ENCODE assay signal across 18 cellular contexts in the genomic region with DNA sequence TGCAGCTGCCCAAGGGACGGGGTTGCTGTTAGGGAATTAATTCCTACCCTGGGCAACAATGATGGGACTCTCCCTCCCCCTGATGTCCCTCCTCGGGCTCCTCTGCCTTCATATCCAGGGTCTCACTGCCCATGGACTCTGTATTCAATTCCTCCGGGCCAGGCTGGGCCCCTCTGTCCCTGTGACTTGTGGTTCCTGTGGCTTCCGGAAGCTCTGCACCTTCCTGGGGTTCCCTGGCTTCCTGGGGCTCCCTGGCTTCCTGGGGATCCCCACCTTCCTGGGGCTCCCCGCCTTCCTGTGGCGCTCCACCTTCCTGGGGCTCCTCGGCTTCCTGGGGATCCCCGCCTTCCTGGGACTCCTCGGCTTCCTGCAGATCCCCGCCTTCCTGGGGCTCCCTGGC. TPM values are rescaled to one million over a fixed set of nuclear protein-coding genes. Genes with fewer than 3 reads are reported as not detected.
DNase-seq lines count a peak whose midpoint lies in the region; ATAC-seq and TF ChIP-seq lines count a peak whose summit lies in the region.
"Had no signal": no experiment of that assay in that cellular context is flagged by ENCODE, and none has a peak within 500 bp of the region (broad histone marks: within the 10 kb centered on the region; RNA-seq: fewer than 3 reads in every experiment).

No MANE protein-coding gene starts in this region.

- peaks cover 38% of the 10 kb centered on the region for H3K36me3 ChIP-seq in right atrium auricular region
- no peaks in the 10 kb centered on the region for H3K36me3 ChIP-seq in brain microvascular endothelial cell (replicated peaks)

- peak overlapping the region; percentile 93 to 98 for H3K27ac ChIP-seq in right atrium auricular region
- no peak overlapping the region for H3K27ac ChIP-seq in brain microvascular endothelial cell

- H3K4me1 Mint-ChIP-seq in activated naive CD4-positive, alpha-beta T cell treated with anti-CD3 and anti-CD28 coated beads for 36 hours (ENCODE audit: low read depth) = peaks cover 7% of the 10 kb centered on the region
- peaks cover 16% of the 10 kb centered on the region for H3K4me1 Mint-ChIP-seq in stimulated activated naive CD8-positive, alpha-beta T cell treated with anti-CD3 and anti-CD28 coated beads, Interleukin-15, amount 100 ng/mL, for 72 hours
- H3K4me1 Mint-ChIP-seq: GM23338 had no signal

- H3K4me1 ChIP-seq in right atrium auricular region = peaks cover 0 to 62% of the 10 kb centered on the region in 2 donors
- H3K4me1 ChIP-seq: Caco-2 had no signal

- H3K27ac Mint-ChIP-seq in activated naive CD4-positive, alpha-beta T cell treated with anti-CD3 and anti-CD28 coated beads for 36 hours = no peak overlapping the region
- peak overlapping the region in 1 of 2 donors; percentile 30 for H3K27ac Mint-ChIP-seq in stimulated activated naive CD8-positive, alpha-beta T cell treated with anti-CD3 and anti-CD28 coated beads, Interleukin-15, amount 100 ng/mL, for 72 hours
- H3K27ac Mint-ChIP-seq: GM23338 had no signal

- in situ Hi-C loops in brain microvascular endothelial cell (cut with HindIII; ENCODE audit: low pct_ligation_motif_present, low sequenced_read_pairs) = no loop called here

- H3K36me3 Mint-ChIP-seq in activated naive CD4-positive, alpha-beta T cell treated with anti-CD3 and anti-CD28 coated beads for 36 hours (ENCODE audit: low read depth) = no peaks in the 10 kb centered on the region

- no peak overlapping the region for H3K4me3 ChIP-seq in right atrium auricular region
- H3K4me3 ChIP-seq in brain microvascular endothelial cell (ENCODE audit: low read depth, low read length) = no peak overlapping the region
- H3K4me3 ChIP-seq: GM23338 had no signal

- H3K9me3 ChIP-seq in right atrium auricular region = no peaks in the 10 kb centered on the region
- H3K9me3 ChIP-seq: Caco-2 had no signal

- intact Hi-C loops in activated naive CD4-positive, alpha-beta T cell treated with anti-CD3 and anti-CD28 coated beads for 36 hours (cut with micrococcal nuclease) = no loop called here

- ATAC-seq in stimulated activated naive CD8-positive, alpha-beta T cell treated with anti-CD3 and anti-CD28 coated beads, Interleukin-15, amount 100 ng/mL, for 72 hours = no peak
- ATAC-seq in stimulated activated naive CD8-positive, alpha-beta T cell treated with anti-CD3 and anti-CD28 coated beads, Interleukin-15, Interleukin-2, amounts not matched to agents 100 U/mL and 50 U/mL, for 24 hours = no peak
- ATAC-seq: GM23338, HCT116, PC-3 had no signal

- CTCF ChIA-PET in activated naive CD4-positive, alpha-beta T cell treated with anti-CD3 and anti-CD28 coated beads for 36 hours (lab: Charles Lee) = no interaction called here

- peak; percentile 20 for DNase-seq in activated naive CD4-positive, alpha-beta T cell treated with anti-CD3 and anti-CD28 coated beads for 36 hours
- DNase-seq in activated naive CD4-positive, alpha-beta T cell treated with Interleukin-2 at 50 U/mL for 16 hours = no peak
- no peak for DNase-seq in stimulated activated naive CD8-positive, alpha-beta T cell treated with anti-CD3 and anti-CD28 coated beads, Interleukin-15, amount 100 ng/mL, for 72 hours
- no peak for DNase-seq in stimulated activated naive CD8-positive, alpha-beta T cell treated with anti-CD3 and anti-CD28 coated beads, Interleukin-15, Interleukin-2, amounts not matched to agents 100 U/mL and 50 U/mL, for 24 hours
- no peak for DNase-seq in right atrium auricular region (ENCODE audit: low spot score)
- DNase-seq in NCI-H1105 treated with DMSO at 0.1 percent for 48 hours (lab: John Stamatoyannopoulos, UW) = no peak
- DNase-seq in DMS 273 (lab: John Stamatoyannopoulos, UW; ENCODE audit: unreplicated experiment) = no peak
- no peak for DNase-seq in brain microvascular endothelial cell
- DNase-seq: C1 segment of cervical spinal cord, Caco-2, NCI-H1436 treated with DMSO at 0.1 percent for 48 hours, NCI-H2081, NCI-H510A, NCI-H774, PC-3 had no signal

- H3K9me3 Mint-ChIP-seq in activated naive CD4-positive, alpha-beta T cell treated with anti-CD3 and anti-CD28 coated beads for 36 hours = no peaks in the 10 kb centered on the region
- H3K9me3 Mint-ChIP-seq in stimulated activated naive CD8-positive, alpha-beta T cell treated with anti-CD3 and anti-CD28 coated beads, Interleukin-15, amount 100 ng/mL, for 72 hours = no peaks in the 10 kb centered on the region
- H3K9me3 Mint-ChIP-seq: GM23338 had no signal

- no peaks in the 10 kb centered on the region for H3K27me3 Mint-ChIP-seq in activated naive CD4-positive, alpha-beta T cell treated with anti-CD3 and anti-CD28 coated beads for 36 hours (ENCODE audit: low read depth)
- peaks cover 28% of the 10 kb centered on the region for H3K27me3 Mint-ChIP-seq in stimulated activated naive CD8-positive, alpha-beta T cell treated with anti-CD3 and anti-CD28 coated beads, Interleukin-15, amount 100 ng/mL, for 72 hours

- no peaks in the 10 kb centered on the region for H3K27me3 ChIP-seq in right atrium auricular region
- H3K27me3 ChIP-seq in brain microvascular endothelial cell (replicated peaks) = no peaks in the 10 kb centered on the region

- TF ChIP-seq CTCF in right atrium auricular region (IDR thresholded peaks at IDR 0.05) = no peak
- no peak for TF ChIP-seq CTCF in brain microvascular endothelial cell (IDR thresholded peaks at IDR 0.05; ENCODE audit: low read depth, low read length, missing control alignments)

- H3K4me3 Mint-ChIP-seq in activated naive CD4-positive, alpha-beta T cell treated with anti-CD3 and anti-CD28 coated beads for 36 hours = no peak overlapping the region
- H3K4me3 Mint-ChIP-seq in stimulated activated naive CD8-positive, alpha-beta T cell treated with anti-CD3 and anti-CD28 coated beads, Interleukin-15, amount 100 ng/mL, for 72 hours = peak overlapping the region; percentile 11 to 36
- H3K4me3 Mint-ChIP-seq: GM23338 had no signal

RNA-seq across cellular contexts. Expression of gene SRL, which starts 35.2 kb away (rescaled TPM):
- not detected for total RNA-seq in activated naive CD4-positive, alpha-beta T cell treated with anti-CD3 and anti-CD28 coated beads for 36 hours
- total RNA-seq in right atrium auricular region = 100 to 1,000 TPM; 295 to 466 TPM
- total RNA-seq: A172, Caco-2, GM23338, PC-3 had no signal

Comparison
In these comparisons a context has a peak if more than half of its experiments do, and no peak if none do; other contexts are left out.
1. RNA of gene SRL, which starts 35.2 kb away (total RNA-seq): 295 to 466 TPM in right atrium auricular region; not detected in activated naive CD4-positive, alpha-beta T cell treated with anti-CD3 and anti-CD28 coated beads for 36 hours; every median in the first group is over 100 times any median in the second.